In the genomic region with DNA sequence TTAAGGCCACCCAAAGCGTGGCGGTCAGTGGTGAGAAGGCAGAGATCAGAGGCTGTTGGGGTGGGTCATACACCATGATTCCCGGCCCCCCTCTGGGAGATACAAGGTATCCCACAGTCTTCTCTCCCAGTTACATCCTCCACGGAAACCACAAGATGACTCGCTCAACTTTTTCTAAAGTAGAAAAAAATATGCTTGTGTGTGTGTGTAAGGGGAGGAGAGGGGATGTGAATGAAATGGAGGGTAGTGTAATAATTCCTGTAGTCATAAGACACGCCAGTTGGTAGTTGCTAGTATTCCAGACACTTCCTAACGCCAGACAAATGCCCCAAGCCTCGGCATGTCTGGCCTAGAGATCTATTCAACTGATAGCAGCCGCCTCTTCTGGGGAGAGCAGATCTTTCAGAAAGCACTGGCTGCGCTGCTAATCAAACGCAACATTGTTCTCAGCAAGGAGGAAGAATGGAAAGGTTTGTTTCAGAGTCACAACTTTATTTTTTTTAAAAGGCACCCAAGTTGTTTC, we compare ENCODE assay signal across 8 cellular contexts.
DNase-seq lines count a peak whose midpoint lies in the region; ATAC-seq lines count a peak whose summit lies in the region.

No MANE protein-coding gene starts in this region.

- in situ Hi-C loops in ACHN (cut with HindIII; ENCODE audit: low pct_ligation_motif_present, low pct_unique_long_range_greater_than_20kb, low sequenced_read_pairs): no loop called here

- POLR2A ChIA-PET in activated CD8-positive, alpha-beta T cell treated with anti-CD3 and anti-CD28 coated beads, Interleukin-2, amount 10 ng/mL, durations not matched to agents 7 days and 5 days (lab: Charles Lee): interaction anchor here (0.7 to 4.2 kb wide), 22 partner anchors 8 to 1645 kb away, joined by 3 to 57 read pairs (median 8); a partner anchor contains a TSS

- intact Hi-C loops in posterior vena cava (cut with DNase I): loop anchor here (5.0 to 10.0 kb wide), 5 partner anchors 71 to 329 kb away; a partner anchor contains a TSS

- no peaks in the 10 kb centered on the region for H3K9me3 Mint-ChIP-seq in activated CD8-positive, alpha-beta T cell treated with anti-CD3 and anti-CD28 coated beads, Interleukin-2, amount 10 ng/mL, durations not matched to agents 7 days and 5 days (ENCODE audit: insufficient read depth)

- no peaks in the 10 kb centered on the region for H3K27me3 Mint-ChIP-seq in activated CD8-positive, alpha-beta T cell treated with anti-CD3 and anti-CD28 coated beads, Interleukin-2, amount 10 ng/mL, durations not matched to agents 7 days and 5 days (ENCODE audit: low read depth)

- CTCF ChIA-PET in activated CD8-positive, alpha-beta T cell treated with anti-CD3 and anti-CD28 coated beads, Interleukin-2, amount 10 ng/mL, durations not matched to agents 7 days and 5 days (lab: Charles Lee): interaction anchor here (0.5 to 7.2 kb wide), 28 partner anchors 8 to 330 kb away, joined by 3 to 124 read pairs (median 5); no protein-coding TSS in a partner anchor

- peak; percentile 79 for DNase-seq in ACHN
- peak; percentile 54 to 61 for DNase-seq in Kasumi-1 (lab: John Stamatoyannopoulos, UW)
- DNase-seq in activated CD8-positive, alpha-beta T cell treated with anti-CD3 and anti-CD28 coated beads, Interleukin-2, amount 10 ng/mL, durations not matched to agents 7 days and 5 days: no peak
- DNase-seq in glomerular visceral epithelial cell (ENCODE audit: extremely low spot score): peak; percentile 87
- DNase-seq in posterior vena cava (ENCODE audit: low spot score): peak; percentile 75
- no peak for DNase-seq in NCI-H2107 treated with DMSO at 0.1 percent for 48 hours (lab: John Stamatoyannopoulos, UW; ENCODE audit: unreplicated experiment)

- peaks cover 30% of the 10 kb centered on the region for H3K36me3 Mint-ChIP-seq in activated CD8-positive, alpha-beta T cell treated with anti-CD3 and anti-CD28 coated beads, Interleukin-2, amount 10 ng/mL, durations not matched to agents 7 days and 5 days (ENCODE audit: low read depth)

- H3K27ac Mint-ChIP-seq in activated CD8-positive, alpha-beta T cell treated with anti-CD3 and anti-CD28 coated beads, Interleukin-2, amount 10 ng/mL, durations not matched to agents 7 days and 5 days: peak overlapping the region; percentile 98

- ATAC-seq in GM19372 (IDR thresholded peaks at IDR 0.05; ENCODE audit: low read depth, unreplicated experiment): peak; percentile 4
- ATAC-seq in activated CD8-positive, alpha-beta T cell treated with anti-CD3 and anti-CD28 coated beads, Interleukin-2, amount 10 ng/mL, durations not matched to agents 7 days and 5 days: peak; percentile 34
- no peak for ATAC-seq in activated CD4-positive, CD25-positive, alpha-beta regulatory T cell treated with anti-CD3 and anti-CD28 coated beads, Interleukin-2, amount 50 U/mL, for 24 hours

- H3K4me1 Mint-ChIP-seq in activated CD8-positive, alpha-beta T cell treated with anti-CD3 and anti-CD28 coated beads, Interleukin-2, amount 10 ng/mL, durations not matched to agents 7 days and 5 days (ENCODE audit: low read depth): peaks cover 49% of the 10 kb centered on the region

- H3K4me3 Mint-ChIP-seq in activated CD8-positive, alpha-beta T cell treated with anti-CD3 and anti-CD28 coated beads, Interleukin-2, amount 10 ng/mL, durations not matched to agents 7 days and 5 days: peak overlapping the region; percentile 93

Comparison
In these comparisons a context has a peak if more than half of its experiments do, and no peak if none do; other contexts are left out.
1. DNase-seq: peak in ACHN (single experiment), Kasumi-1 (2 of 2), glomerular visceral epithelial cell (single experiment) and posterior vena cava (single experiment); none in activated CD8-positive, alpha-beta T cell treated with anti-CD3 and anti-CD28 coated beads, Interleukin-2, amount 10 ng/mL, durations not matched to agents 7 days and 5 days (single experiment) and NCI-H2107 treated with DMSO at 0.1 percent for 48 hours (single experiment).
2. ATAC-seq: peak in GM19372 (single experiment) and activated CD8-positive, alpha-beta T cell treated with anti-CD3 and anti-CD28 coated beads, Interleukin-2, amount 10 ng/mL, durations not matched to agents 7 days and 5 days (single experiment); none in activated CD4-positive, CD25-positive, alpha-beta regulatory T cell treated with anti-CD3 and anti-CD28 coated beads, Interleukin-2, amount 50 U/mL, for 24 hours (0 of 2).